In genomic region chr3:81465510-81465909, GRCh38 we compare ENCODE assay signal across 19 cellular contexts.
DNase-seq lines count a peak whose midpoint lies in the region; ATAC-seq and TF ChIP-seq lines count a peak whose summit lies in the region.
"Had no signal": no experiment of that assay in that cellular context is flagged by ENCODE, and none has a peak within 500 bp of the region (broad histone marks: within the 10 kb centered on the region; RNA-seq: fewer than 3 reads in every experiment).

No MANE protein-coding gene starts in this region.

- WGBS in SK-N-SH (ENCODE audit: low lambda C conversion rate), result 83% methylated on average over 4 of the region's 4 CpGs

- TF ChIP-seq EP300 in SK-N-SH (IDR thresholded peaks at IDR 0.05; ENCODE audit: borderline replicate concordance in 1 of 2, low read depth in 1 of 2, low read length in 1 of 2), result no peak

- no peak overlapping the region for H3K4me2 ChIP-seq in SK-N-SH

- H3K27me3 ChIP-seq in SK-N-SH (ENCODE audit: insufficient read depth), result no peaks in the 10 kb centered on the region

- H3K36me3 ChIP-seq in SK-N-SH (replicated peaks in 1 of 2; ENCODE audit: control insufficient read depth in 1 of 2, insufficient read depth in 2 of 2, low read length in 1 of 2), result no peaks in the 10 kb centered on the region

- peaks cover 0 to 11% of the 10 kb centered on the region in 2 experiments; a peak in 2 of 4 replicates for H3K4me1 ChIP-seq in SK-N-SH (ENCODE audit: control insufficient read depth in 1 of 2, insufficient read depth in 2 of 2, low read depth in 1 of 2, low read length in 1 of 2)

- H3F3A ChIP-seq in SK-N-SH (replicated peaks; ENCODE audit: insufficient read depth), result no peaks in the 10 kb centered on the region

- H3K4me3 ChIP-seq in SK-N-SH (ENCODE audit: low read depth in 2 of 2, low read length in 1 of 2) (no peak overlapping the region), astrocyte of the spinal cord (ENCODE audit: low read depth, low read length) (no peak overlapping the region), fibroblast of pulmonary artery (replicated peaks; ENCODE audit: low read depth, low read length) (no peak overlapping the region)

- CTCF ChIA-PET in SK-N-SH (lab: Yijun Ruan, JAX), result interaction anchor here (0.9 to 1.3 kb wide), 3 partner anchors 13 to 18 kb away, joined by 3 read pairs; no protein-coding TSS in a partner anchor

- no peak for DNase-seq in SK-N-SH
- peak; percentile 32 for DNase-seq in astrocyte of the spinal cord (ENCODE audit: low read depth, low spot score)
- peak; percentile 60 for DNase-seq in fibroblast of pulmonary artery (ENCODE audit: low read depth)
- DNase-seq in midbrain (lab: John Stamatoyannopoulos, UW), result no peak
- no peak for DNase-seq in SK-N-DZ (ENCODE audit: low spot score)
- DNase-seq in activated naive CD4-positive, alpha-beta T cell (lab: John Stamatoyannopoulos, UW), result no peak
- no peak for DNase-seq in DMS53 treated with DMSO at 0.1 percent for 48 hours (lab: John Stamatoyannopoulos, UW; ENCODE audit: unreplicated experiment)
- DNase-seq: Calu3; CD4-positive, alpha-beta memory T cell; DMS79; NCI-H1436; NCI-H2029; NCI-H2171; NCI-H446 treated with DMSO at 0.1 percent for 48 hours; OCI-M1; RPMI8226; SIG-M5 had no signal

- TF ChIP-seq CTCF in SK-N-SH (IDR thresholded peaks at IDR 0.05), result no peak
- no peak for TF ChIP-seq CTCF in astrocyte of the spinal cord (IDR thresholded peaks at IDR 0.05; ENCODE audit: low read depth, low read length)
- no peak for TF ChIP-seq CTCF in fibroblast of pulmonary artery (IDR thresholded peaks at IDR 0.05; ENCODE audit: low read length, missing control alignments)

- POLR2A ChIA-PET in SK-N-SH (lab: Yijun Ruan, JAX), result no interaction called here

- no peaks in the 10 kb centered on the region for H4K20me1 ChIP-seq in SK-N-SH (ENCODE audit: insufficient read depth)

- H3K9me3 ChIP-seq in SK-N-SH, result no peaks in the 10 kb centered on the region

- H3K27ac ChIP-seq in SK-N-SH (ENCODE audit: low read depth in 2 of 2, low read length in 1 of 2), result no peak overlapping the region
- H3K27ac ChIP-seq: 22Rv1 had no signal

- no peak for TF ChIP-seq RAD21 in SK-N-SH (IDR thresholded peaks at IDR 0.05; ENCODE audit: low read length)

- in situ Hi-C loops in astrocyte of the spinal cord (cut with HindIII; ENCODE audit: low sequenced_read_pairs), result no loop called here

- H2AFZ ChIP-seq in SK-N-SH (ENCODE audit: low read depth), result no peak overlapping the region

- no peak overlapping the region for H3K9ac ChIP-seq in SK-N-SH

- no peaks in the 10 kb centered on the region for H3K79me2 ChIP-seq in SK-N-SH (ENCODE audit: insufficient read depth)

- no peaks in the 10 kb centered on the region for H3K9me2 ChIP-seq in SK-N-SH

- peak; percentile 22; the same call in 1 of the 3 replicates for ATAC-seq in SK-N-SH treated with all-trans-retinoic acid at 6 μM for 48 hours

TF ChIP-seq in SK-N-SH treated with all-trans-retinoic acid at 6 μM for 48 hours, 23 proteins besides CTCF, POLR2A, EP300 and RAD21 (continues in another document):
- TF ChIP-seq POU6F1 (CRISPR knock-in tag; IDR thresholded peaks at IDR 0.05; ENCODE audit: borderline replicate concordance, low read depth) (no peak), BACH2 (CRISPR knock-in tag; IDR thresholded peaks at IDR 0.05; ENCODE audit: borderline replicate concordance) (no peak), TCF4 (CRISPR knock-in tag; IDR thresholded peaks at IDR 0.05; ENCODE audit: borderline replicate concordance) (no peak), ISL1 (CRISPR knock-in tag; IDR thresholded peaks at IDR 0.05) (no peak), GLIS3 (CRISPR knock-in tag; IDR thresholded peaks at IDR 0.05) (no peak), CSDC2 (CRISPR knock-in tag; IDR thresholded peaks at IDR 0.05) (no peak), ZNF565 (CRISPR knock-in tag; conservative IDR thresholded peaks at IDR 0.05; ENCODE audit: low read depth) (no peak), ESRRG (CRISPR knock-in tag; IDR thresholded peaks at IDR 0.05) (no peak)
- TF ChIP-seq, protein P1, sequence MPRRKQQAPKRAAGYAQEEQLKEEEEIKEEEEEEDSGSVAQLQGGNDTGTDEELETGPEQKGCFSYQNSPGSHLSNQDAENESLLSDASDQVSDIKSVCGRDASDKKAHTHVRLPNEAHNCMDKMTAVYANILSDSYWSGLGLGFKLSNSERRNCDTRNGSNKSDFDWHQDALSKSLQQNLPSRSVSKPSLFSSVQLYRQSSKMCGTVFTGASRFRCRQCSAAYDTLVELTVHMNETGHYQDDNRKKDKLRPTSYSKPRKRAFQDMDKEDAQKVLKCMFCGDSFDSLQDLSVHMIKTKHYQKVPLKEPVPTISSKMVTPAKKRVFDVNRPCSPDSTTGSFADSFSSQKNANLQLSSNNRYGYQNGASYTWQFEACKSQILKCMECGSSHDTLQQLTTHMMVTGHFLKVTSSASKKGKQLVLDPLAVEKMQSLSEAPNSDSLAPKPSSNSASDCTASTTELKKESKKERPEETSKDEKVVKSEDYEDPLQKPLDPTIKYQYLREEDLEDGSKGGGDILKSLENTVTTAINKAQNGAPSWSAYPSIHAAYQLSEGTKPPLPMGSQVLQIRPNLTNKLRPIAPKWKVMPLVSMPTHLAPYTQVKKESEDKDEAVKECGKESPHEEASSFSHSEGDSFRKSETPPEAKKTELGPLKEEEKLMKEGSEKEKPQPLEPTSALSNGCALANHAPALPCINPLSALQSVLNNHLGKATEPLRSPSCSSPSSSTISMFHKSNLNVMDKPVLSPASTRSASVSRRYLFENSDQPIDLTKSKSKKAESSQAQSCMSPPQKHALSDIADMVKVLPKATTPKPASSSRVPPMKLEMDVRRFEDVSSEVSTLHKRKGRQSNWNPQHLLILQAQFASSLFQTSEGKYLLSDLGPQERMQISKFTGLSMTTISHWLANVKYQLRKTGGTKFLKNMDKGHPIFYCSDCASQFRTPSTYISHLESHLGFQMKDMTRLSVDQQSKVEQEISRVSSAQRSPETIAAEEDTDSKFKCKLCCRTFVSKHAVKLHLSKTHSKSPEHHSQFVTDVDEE (CRISPR knock-in tag; IDR thresholded peaks at IDR 0.05), result no peak

TF ChIP-seq in SK-N-SH, 30 proteins besides CTCF, POLR2A, EP300 and RAD21:
- TF ChIP-seq FOSL2 (IDR thresholded peaks at IDR 0.05; ENCODE audit: borderline replicate concordance, low read depth) (no peak), GABPA (IDR thresholded peaks at IDR 0.05; ENCODE audit: low read depth) (no peak), MXI1 (IDR thresholded peaks at IDR 0.05; ENCODE audit: low read depth, low read length) (no peak), TEAD4 (IDR thresholded peaks at IDR 0.05; ENCODE audit: borderline replicate concordance, insufficient read depth) (no peak), TAF1 (IDR thresholded peaks at IDR 0.05; ENCODE audit: borderline replicate concordance, low read depth, low read length) (no peak), GATA2 (CRISPR knock-in tag; IDR thresholded peaks at IDR 0.05) (no peak), NRF1 (IDR thresholded peaks at IDR 0.05; ENCODE audit: low read depth, low read length) (no peak), RXRA (IDR thresholded peaks at IDR 0.05; ENCODE audit: borderline replicate concordance, low read depth) (no peak), RFX5 (IDR thresholded peaks at IDR 0.05; ENCODE audit: low read length) (no peak), NFIC (IDR thresholded peaks at IDR 0.05; ENCODE audit: borderline replicate concordance) (no peak), USF2 (IDR thresholded peaks at IDR 0.05; ENCODE audit: borderline replicate concordance, low read depth, low read length) (no peak), EZH2phosphoT487 (IDR thresholded peaks at IDR 0.05; ENCODE audit: borderline replicate concordance, low read depth) (no peak), USF1 (IDR thresholded peaks at IDR 0.05; ENCODE audit: borderline replicate concordance, low read depth) (no peak)
- TF ChIP-seq, protein P2, sequence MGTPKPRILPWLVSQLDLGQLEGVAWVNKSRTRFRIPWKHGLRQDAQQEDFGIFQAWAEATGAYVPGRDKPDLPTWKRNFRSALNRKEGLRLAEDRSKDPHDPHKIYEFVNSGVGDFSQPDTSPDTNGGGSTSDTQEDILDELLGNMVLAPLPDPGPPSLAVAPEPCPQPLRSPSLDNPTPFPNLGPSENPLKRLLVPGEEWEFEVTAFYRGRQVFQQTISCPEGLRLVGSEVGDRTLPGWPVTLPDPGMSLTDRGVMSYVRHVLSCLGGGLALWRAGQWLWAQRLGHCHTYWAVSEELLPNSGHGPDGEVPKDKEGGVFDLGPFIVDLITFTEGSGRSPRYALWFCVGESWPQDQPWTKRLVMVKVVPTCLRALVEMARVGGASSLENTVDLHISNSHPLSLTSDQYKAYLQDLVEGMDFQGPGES (IDR thresholded peaks at IDR 0.05; ENCODE audit: low read depth, low read length), result no peak
- TF ChIP-seq, protein P3, sequence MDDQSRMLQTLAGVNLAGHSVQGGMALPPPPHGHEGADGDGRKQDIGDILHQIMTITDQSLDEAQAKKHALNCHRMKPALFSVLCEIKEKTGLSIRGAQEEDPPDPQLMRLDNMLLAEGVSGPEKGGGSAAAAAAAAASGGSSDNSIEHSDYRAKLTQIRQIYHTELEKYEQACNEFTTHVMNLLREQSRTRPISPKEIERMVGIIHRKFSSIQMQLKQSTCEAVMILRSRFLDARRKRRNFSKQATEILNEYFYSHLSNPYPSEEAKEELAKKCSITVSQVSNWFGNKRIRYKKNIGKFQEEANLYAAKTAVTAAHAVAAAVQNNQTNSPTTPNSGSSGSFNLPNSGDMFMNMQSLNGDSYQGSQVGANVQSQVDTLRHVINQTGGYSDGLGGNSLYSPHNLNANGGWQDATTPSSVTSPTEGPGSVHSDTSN (IDR thresholded peaks at IDR 0.05), result no peak

Comparison
In these comparisons a context has a peak if more than half of its experiments do, and no peak if none do; other contexts are left out.
1. DNase-seq: peak in astrocyte of the spinal cord (single experiment) and fibroblast of pulmonary artery (single experiment); none in SK-N-SH (single experiment), midbrain (single experiment), SK-N-DZ (single experiment), activated naive CD4-positive, alpha-beta T cell (0 of 4) and DMS53 treated with DMSO at 0.1 percent for 48 hours (single experiment).